ENCODE assay signal across 8 cellular contexts in genomic region chr18:8610442-8610801, GRCh38. TPM values are rescaled to one million over a fixed set of nuclear protein-coding genes. Genes with fewer than 3 reads are reported as not detected.
DNase-seq lines count a peak whose midpoint lies in the region; ATAC-seq and TF ChIP-seq lines count a peak whose summit lies in the region.

No MANE protein-coding gene starts in this region.

- H3K27ac ChIP-seq in fibroblast of lung (ENCODE audit: insufficient read depth, low read length) (peak overlapping the region; percentile 81), ovary (no peak overlapping the region)

- H3K27me3 ChIP-seq in fibroblast of lung (ENCODE audit: control insufficient read depth, insufficient read depth, low read length), result no peaks in the 10 kb centered on the region
- H3K27me3 ChIP-seq in ovary, result no peaks in the 10 kb centered on the region

- 1 to 2% (median 2%) methylated on average over 11 of the region's 11 CpGs for WGBS in ovary, 3 donors

- H3K9me3 ChIP-seq in fibroblast of lung (ENCODE audit: control insufficient read depth, insufficient read depth, low read depth, low read length), result no peaks in the 10 kb centered on the region
- no peaks in the 10 kb centered on the region for H3K9me3 ChIP-seq in ovary

- TF ChIP-seq EP300 in ovary (IDR thresholded peaks at IDR 0.05), result no peak

- DNase-seq in activated CD4-positive, CD25-positive, alpha-beta regulatory T cell treated with anti-CD3 and anti-CD28 coated beads, Interleukin-2, amount 50 U/mL, for 72 hours, result peak; percentile 35
- DNase-seq in activated CD4-positive, CD25-positive, alpha-beta regulatory T cell (lab: John Stamatoyannopoulos, UW), result no peak
- DNase-seq in fibroblast of lung (ENCODE audit: low read depth in 2 of 2) (peak; percentile 31 to 34), ovary (no peak), NCI-H446 treated with DMSO at 0.1 percent for 48 hours (lab: John Stamatoyannopoulos, UW) (no peak), DMS79 treated with DMSO at 0.1 percent for 48 hours (lab: John Stamatoyannopoulos, UW) (no peak)

- H3K36me3 ChIP-seq in fibroblast of lung (ENCODE audit: control insufficient read depth, insufficient read depth, low read length) (peaks cover 2% of the 10 kb centered on the region), ovary (no peaks in the 10 kb centered on the region)

- peaks cover 49% of the 10 kb centered on the region for H3K79me2 ChIP-seq in fibroblast of lung (ENCODE audit: control insufficient read depth, insufficient read depth, low read length)

- H2AFZ ChIP-seq in fibroblast of lung (ENCODE audit: low read length), result no peak overlapping the region

- TF ChIP-seq CTCF in fibroblast of lung (conservative IDR thresholded peaks at IDR 0.05 in 1 of 2, IDR thresholded peaks at IDR 0.05 in 1 of 2; ENCODE audit: low read depth in 1 of 2, low read length in 2 of 2) (no peak), ovary (IDR thresholded peaks at IDR 0.05) (no peak)

- H3K9ac ChIP-seq in fibroblast of lung (ENCODE audit: insufficient read depth, low read length), result peak overlapping the region; percentile 76

- no peaks in the 10 kb centered on the region for H4K20me1 ChIP-seq in fibroblast of lung (ENCODE audit: control insufficient read depth, extremely low read depth, insufficient read depth, low read length)

- peak overlapping the region; percentile 59 to 91 (median 86) for H3K4me3 ChIP-seq in fibroblast of lung (replicated peaks in 1 of 4; ENCODE audit: control extremely low read depth in 1 of 4, insufficient read depth in 1 of 4, low read depth in 3 of 4, low read length in 4 of 4)
- H3K4me3 ChIP-seq in ovary, result peak overlapping the region; percentile 91

- peak overlapping the region; percentile 78 for H3K4me2 ChIP-seq in fibroblast of lung (ENCODE audit: extremely low read depth, insufficient read depth, low read length)

- H3K4me1 ChIP-seq in fibroblast of lung (ENCODE audit: control insufficient read depth, extremely low read depth, insufficient read depth, low read length) (peaks cover 11% of the 10 kb centered on the region), ovary (ENCODE audit: insufficient read depth) (peaks cover 22% of the 10 kb centered on the region)

- TF ChIP-seq POLR2A in ovary (IDR thresholded peaks at IDR 0.05), result no peak

- intact Hi-C loops in ovary (cut with DNase I), result no loop called here

- ATAC-seq in SK-N-SH treated with all-trans-retinoic acid at 6 μM for 48 hours, result peak; percentile 22
- no peak for ATAC-seq in HG02571 (IDR thresholded peaks at IDR 0.05; ENCODE audit: unreplicated experiment)

TF ChIP-seq in SK-N-SH treated with all-trans-retinoic acid at 6 μM for 48 hours, 23 proteins besides CTCF, POLR2A, EP300 and RAD21:
- no peak for TF ChIP-seq ZFP3 (CRISPR knock-in tag; IDR thresholded peaks at IDR 0.05)
- TF ChIP-seq CREB5 (CRISPR knock-in tag; IDR thresholded peaks at IDR 0.05; ENCODE audit: low read depth), result no peak
- TF ChIP-seq ZNF70 (CRISPR knock-in tag; IDR thresholded peaks at IDR 0.05), result no peak

RNA-seq across cellular contexts. Expression of gene RAB12, which starts 1.2 kb away (rescaled TPM):
- 59.6 and 60.4 TPM in 2 replicates for total RNA-seq in fibroblast of lung
- 28.1 and 33.9 TPM in 2 replicates for polyA plus RNA-seq in fibroblast of lung
- polyA plus RNA-seq in fibroblast of lung (2012), result 28.6 and 33.7 TPM in 2 replicates
- 2.0 and 3.6 TPM in 2 replicates for polyA minus RNA-seq in fibroblast of lung (ENCODE audit: low replicate concordance)
- 10 to 100 TPM; 34.2 to 49.7 (median 43.5) TPM for total RNA-seq in ovary
- 10 to 100 TPM; 30.3 to 69.0 TPM for polyA plus RNA-seq in ovary

Comparison
In these comparisons a context has a peak if more than half of its experiments do, and no peak if none do; other contexts are left out.
1. DNase-seq: peak in activated CD4-positive, CD25-positive, alpha-beta regulatory T cell treated with anti-CD3 and anti-CD28 coated beads, Interleukin-2, amount 50 U/mL, for 72 hours (single experiment) and fibroblast of lung (2 of 2); none in activated CD4-positive, CD25-positive, alpha-beta regulatory T cell (0 of 4), ovary (0 of 5), NCI-H446 treated with DMSO at 0.1 percent for 48 hours (single experiment) and DMS79 treated with DMSO at 0.1 percent for 48 hours (single experiment).